2 cellular contexts compared by ENCODE assay signal in genomic region chr1:234431255-234431654, GRCh38.
TF ChIP-seq lines count a peak whose summit lies in the region.

No MANE protein-coding gene starts in this region.

TF ChIP-seq in GM12878, 131 proteins besides CTCF, POLR2A, EP300 and RAD21:
- TF ChIP-seq ZBTB33 (IDR thresholded peaks at IDR 0.05) (no peak), NKRF (conservative IDR thresholded peaks at IDR 0.05) (no peak), EGR1 (IDR thresholded peaks at IDR 0.05; ENCODE audit: borderline replicate concordance in 1 of 2, low read depth in 2 of 2, low read length in 2 of 2) (no peak), ZSCAN29 (IDR thresholded peaks at IDR 0.05) (no peak), SKIL (IDR thresholded peaks at IDR 0.05; ENCODE audit: low read depth, poor library complexity, severe bottlenecking) (no peak), SREBF1 (IDR thresholded peaks at IDR 0.05; ENCODE audit: low read length) (no peak), PAX8 (IDR thresholded peaks at IDR 0.05) (no peak), PKNOX1 (IDR thresholded peaks at IDR 0.05) (no peak), FOXK2 (IDR thresholded peaks at IDR 0.05) (no peak), ATF3 (IDR thresholded peaks at IDR 0.05; ENCODE audit: borderline replicate concordance, extremely low read depth, low read depth, low read length) (no peak), SMAD5 (IDR thresholded peaks at IDR 0.05; ENCODE audit: low read depth) (no peak)
TF ChIP-seq in GM12878: peak in this region for 0.

TF ChIP-seq in endothelial cell of umbilical vein, 7 proteins besides CTCF, POLR2A, EP300 and RAD21:
- no peak for TF ChIP-seq EZH2 (IDR thresholded peaks at IDR 0.05; ENCODE audit: borderline replicate concordance, low read depth, low read length, severe bottlenecking)
- no peak for TF ChIP-seq JUN (IDR thresholded peaks at IDR 0.05; ENCODE audit: borderline replicate concordance, insufficient read depth, insufficient read length, low read depth)
- TF ChIP-seq MAX (IDR thresholded peaks at IDR 0.05; ENCODE audit: insufficient read depth, insufficient read length) = no peak
- peak; percentile 67 for TF ChIP-seq FOS (IDR thresholded peaks at IDR 0.05; ENCODE audit: borderline replicate concordance, insufficient read depth, low read length)
